In genomic region chr3:160098946-160099626, GRCh38 we compare ENCODE assay signal across 24 cellular contexts.
DNase-seq lines count a peak whose midpoint lies in the region; ATAC-seq, FAIRE-seq and TF ChIP-seq lines count a peak whose summit lies in the region.
"Had no signal": no experiment of that assay in that cellular context is flagged by ENCODE, and none has a peak within 500 bp of the region (broad histone marks: within the 10 kb centered on the region; RNA-seq: fewer than 3 reads in every experiment).

No MANE protein-coding gene starts in this region.

- H3K4me1 ChIP-seq in GM23248 (ENCODE audit: insufficient read depth) (no peaks in the 10 kb centered on the region), esophagus squamous epithelium (peaks cover 0 to 19% (median 0%) of the 10 kb centered on the region in 3 donors), lung (ENCODE audit: control insufficient read depth in 2 of 2, insufficient read depth in 2 of 2, low read length in 2 of 2) (no peaks in the 10 kb centered on the region)

- no peak overlapping the region for H3K27ac ChIP-seq in GM23248
- peak overlapping the region in 3 of 4 donors; percentile 62 to 88 (median 75) for H3K27ac ChIP-seq in esophagus squamous epithelium
- H3K27ac ChIP-seq in lung (ENCODE audit: low read depth in 1 of 2, low read length in 1 of 2): no peak overlapping the region
- H3K27ac ChIP-seq: KMS-11 had no signal

- H3K27me3 ChIP-seq in GM23248 (replicated peaks; ENCODE audit: insufficient read depth) (no peaks in the 10 kb centered on the region; the same call in 1 of the 2 replicates), esophagus squamous epithelium (no peaks in the 10 kb centered on the region), lung (ENCODE audit: control insufficient read depth, insufficient read depth) (no peaks in the 10 kb centered on the region)

- H3K36me3 ChIP-seq in GM23248 (ENCODE audit: low read depth): no peaks in the 10 kb centered on the region
- H3K36me3 ChIP-seq in esophagus squamous epithelium: no peaks in the 10 kb centered on the region
- no peaks in the 10 kb centered on the region for H3K36me3 ChIP-seq in lung (ENCODE audit: control insufficient read depth in 2 of 2, insufficient read depth in 2 of 2, low read length in 2 of 2)

- no peaks in the 10 kb centered on the region for H3F3A ChIP-seq in GM23248 (ENCODE audit: insufficient read depth)

- H3K9ac ChIP-seq in GM23248: no peak overlapping the region
- H3K9ac ChIP-seq: KMS-11 had no signal

- no peaks in the 10 kb centered on the region for H4K20me1 ChIP-seq in GM23248 (ENCODE audit: insufficient read depth)

- no peaks in the 10 kb centered on the region for H3K9me2 ChIP-seq in GM23248 (ENCODE audit: insufficient read depth)

- in situ Hi-C loops in GM23248 (cut with MboI): no loop called here

- peak; percentile 12 for DNase-seq in EH (ENCODE audit: low read depth)
- DNase-seq in GM23248: peak; percentile 3
- DNase-seq in esophagus squamous epithelium (lab: John Stamatoyannopoulos, UW): no peak
- DNase-seq in lung (ENCODE audit: low spot score): no peak
- no peak for DNase-seq in MV-4-11 (lab: John Stamatoyannopoulos, UW)
- DNase-seq in HTR-8/SVneo (ENCODE audit: insufficient read length, low spot score): no peak
- no peak for DNase-seq in superior temporal gyrus (ENCODE audit: extremely low spot score)
- DNase-seq: COR-L47, DMS 273 treated with DMSO at 0.1 percent for 48 hours, DND-41, GF-D8, GOT3, NCI-H1417 treated with DMSO at 0.1 percent for 48 hours, NCI-H1930, NCI-H2171, NCI-H526, T-cell, T-helper 9 cell had no signal

- no peak overlapping the region for H2AFZ ChIP-seq in GM23248

- H3K9me3 ChIP-seq in GM23248 (ENCODE audit: low read depth) (no peaks in the 10 kb centered on the region), esophagus squamous epithelium (no peaks in the 10 kb centered on the region), lung (ENCODE audit: control insufficient read depth in 2 of 2, insufficient read depth in 1 of 2, low read length in 1 of 2) (no peaks in the 10 kb centered on the region)

- no peak for TF ChIP-seq POLR2A in esophagus squamous epithelium (IDR thresholded peaks at IDR 0.05)

- 52 to 58% methylated on average over 3 of the region's 3 CpGs for WGBS in GM23248 (ENCODE audit: low coverage in 1 of 2, low lambda C conversion rate in 2 of 2, missing lambda C conversion rate in 2 of 2), 2 experiments
- 57 to 58% methylated on average over 3 of the region's 3 CpGs for WGBS in esophagus squamous epithelium, 2 donors
- 43 to 49% methylated on average over 3 of the region's 3 CpGs for WGBS in lung, 2 donors

- ATAC-seq in lung (ENCODE audit: insufficient read depth, low FRiP score): peak; percentile 37
- no peak for ATAC-seq in HG03571 (IDR thresholded peaks at IDR 0.05; ENCODE audit: unreplicated experiment)
- ATAC-seq: HCT116, Panc1, Right ventricle myocardium inferior, T-cell had no signal

- no peak for FAIRE-seq in HTR-8/SVneo (lab: Jason Lieb, UNC)
- FAIRE-seq: GM12892 had no signal

- TF ChIP-seq CTCF in esophagus squamous epithelium (IDR thresholded peaks at IDR 0.05): no peak
- no peak for TF ChIP-seq CTCF in lung (IDR thresholded peaks at IDR 0.05; ENCODE audit: control extremely low read depth, extremely low read depth)

- intact Hi-C loops in esophagus squamous epithelium (cut with DNase I): no loop called here

- H3K4me3 ChIP-seq in GM23248 (no peak overlapping the region), esophagus squamous epithelium (no peak overlapping the region), lung (no peak overlapping the region)

- H3K4me2 ChIP-seq in GM23248 (ENCODE audit: unreplicated experiment): no peak overlapping the region
- H3K4me2 ChIP-seq: KMS-11 had no signal

- no peaks in the 10 kb centered on the region for H3K79me2 ChIP-seq in GM23248 (ENCODE audit: insufficient read depth)

Comparison
In these comparisons a context has a peak if more than half of its experiments do, and no peak if none do; other contexts are left out.
1. DNase-seq: peak in EH (single experiment) and GM23248 (single experiment); none in esophagus squamous epithelium (single experiment), lung (single experiment), MV-4-11 (single experiment), HTR-8/SVneo (single experiment) and superior temporal gyrus (single experiment).
2. H3K27ac ChIP-seq: peak in esophagus squamous epithelium (3 of 4); none in GM23248 (single experiment) and lung (0 of 2).